Comparison of ENCODE assay signal across 25 cellular contexts in genomic region chr6:89067796-89068195, GRCh38. TPM values are rescaled to one million over a fixed set of nuclear protein-coding genes. Genes with fewer than 3 reads are reported as not detected.
DNase-seq lines count a peak whose midpoint lies in the region; ATAC-seq and TF ChIP-seq lines count a peak whose summit lies in the region.
"Had no signal": no experiment of that assay in that cellular context is flagged by ENCODE, and none has a peak within 500 bp of the region (broad histone marks: within the 10 kb centered on the region; RNA-seq: fewer than 3 reads in every experiment).

No MANE protein-coding gene starts in this region.

- ATAC-seq in body of pancreas (peak; percentile 98), right lobe of liver (peak; percentile 24 to 70 (median 44))
- ATAC-seq in activated T-cell treated with anti-CD3 and anti-CD28 coated beads, Interleukin-2, amount 50 U/mL, for 4 hours: no peak
- ATAC-seq: naive thymus-derived CD4-positive, alpha-beta T cell; psoas muscle had no signal

- peaks cover 2% of the 10 kb centered on the region for H3K4me1 Mint-ChIP-seq in activated T-cell treated with anti-CD3 and anti-CD28 coated beads, Interleukin-2, amount 50 U/mL, for 4 hours (ENCODE audit: low read depth)
- H3K4me1 Mint-ChIP-seq: activated CD4-positive, alpha-beta memory T cell treated with anti-CD3 and anti-CD28 coated beads, Interleukin-2, amount 10 ng/mL, durations not matched to agents 7 days and 5 days had no signal

- no peak overlapping the region for H3K4me3 Mint-ChIP-seq in activated T-cell treated with anti-CD3 and anti-CD28 coated beads, Interleukin-2, amount 50 U/mL, for 4 hours
- H3K4me3 Mint-ChIP-seq: activated CD4-positive, alpha-beta memory T cell treated with anti-CD3 and anti-CD28 coated beads, Interleukin-2, amount 10 ng/mL, durations not matched to agents 7 days and 5 days; activated naive CD8-positive, alpha-beta T cell; H9; naive thymus-derived CD4-positive, alpha-beta T cell had no signal

- no peak overlapping the region for H3K4me2 ChIP-seq in GM23248 (ENCODE audit: unreplicated experiment)
- H3K4me2 ChIP-seq: BLaER1 had no signal

- TF ChIP-seq CTCF in LNCaP clone FGC (IDR thresholded peaks at IDR 0.05; ENCODE audit: control insufficient read depth, extremely low read depth, insufficient read depth): no peak
- TF ChIP-seq CTCF in body of pancreas (IDR thresholded peaks at IDR 0.05): no peak
- TF ChIP-seq CTCF in right lobe of liver (IDR thresholded peaks at IDR 0.05): no peak
- no peak for TF ChIP-seq CTCF in tibial artery (IDR thresholded peaks at IDR 0.05)

- H3K9me3 ChIP-seq in GM23248 (ENCODE audit: low read depth) (no peaks in the 10 kb centered on the region), body of pancreas (no peaks in the 10 kb centered on the region), right lobe of liver (no peaks in the 10 kb centered on the region), tibial artery (no peaks in the 10 kb centered on the region)
- H3K9me3 ChIP-seq: thyroid gland had no signal

- DNase-seq in GM23248 (peak; percentile 50), LNCaP clone FGC (ENCODE audit: low read depth) (peak; percentile 37), body of pancreas (peak in 3 of 4 donors; percentile 34 to 68 (median 58)), right lobe of liver (no peak), Ammon's horn (ENCODE audit: low spot score) (no peak), tibial artery (no peak)
- no peak for DNase-seq in activated T-cell treated with anti-CD3 and anti-CD28 coated beads, Interleukin-2, amount 50 U/mL, for 4 hours
- DNase-seq: activated CD4-positive, alpha-beta memory T cell treated with anti-CD3 and anti-CD28 coated beads, Interleukin-2, amount 10 ng/mL, durations not matched to agents 7 days and 5 days; activated effector memory CD4-positive, alpha-beta T cell treated with Interleukin-2 at 50 U/mL for 16 hours; DMS153; effector CD8-positive, alpha-beta T cell; erythroblast; H9; IMR-90; islet precursor cell; midbrain; naive thymus-derived CD4-positive, alpha-beta T cell; NCI-H1105; NCI-H187; NCI-H510A; psoas muscle; stimulated activated CD4-positive, alpha-beta T cell treated with anti-CD3 and anti-CD28 coated beads, Interleukin-4, amount 100 ng/mL, for 24 hours; thyroid gland had no signal

- intact Hi-C loops in body of pancreas (cut with DNase I) (no loop called here), right lobe of liver (cut with DNase I) (no loop called here), tibial artery (cut with DNase I; ENCODE audit: low total_unique reads) (no loop called here)

- H3K4me1 ChIP-seq in GM23248 (ENCODE audit: insufficient read depth): no peaks in the 10 kb centered on the region
- H3K4me1 ChIP-seq in body of pancreas: peaks cover 24% of the 10 kb centered on the region
- H3K4me1 ChIP-seq in right lobe of liver: peaks cover 0 to 34% (median 3%) of the 10 kb centered on the region in 4 donors
- no peaks in the 10 kb centered on the region for H3K4me1 ChIP-seq in tibial artery
- H3K4me1 ChIP-seq: BLaER1, psoas muscle, thyroid gland had no signal

- H3K4me3 ChIP-seq in GM23248 (no peak overlapping the region), LNCaP clone FGC (ENCODE audit: low read depth, low read length) (no peak overlapping the region), body of pancreas (no peak overlapping the region), right lobe of liver (no peak overlapping the region), tibial artery (no peak overlapping the region)
- H3K4me3 ChIP-seq: BLaER1, psoas muscle, thyroid gland had no signal

- H4K20me1 ChIP-seq in GM23248 (ENCODE audit: insufficient read depth): no peaks in the 10 kb centered on the region
- H4K20me1 ChIP-seq: BLaER1 had no signal

- no peak overlapping the region for H3K9ac ChIP-seq in GM23248
- H3K9ac ChIP-seq: BLaER1 had no signal

- in situ Hi-C loops in GM23248 (cut with MboI): no loop called here

- H3K9me2 ChIP-seq in GM23248 (ENCODE audit: insufficient read depth): no peaks in the 10 kb centered on the region

- H3K79me2 ChIP-seq in GM23248 (ENCODE audit: insufficient read depth): no peaks in the 10 kb centered on the region

- no peaks in the 10 kb centered on the region for H3K36me3 Mint-ChIP-seq in activated T-cell treated with anti-CD3 and anti-CD28 coated beads, Interleukin-2, amount 50 U/mL, for 4 hours (ENCODE audit: insufficient read depth)
- H3K36me3 Mint-ChIP-seq: activated naive CD8-positive, alpha-beta T cell; naive thymus-derived CD4-positive, alpha-beta T cell had no signal

- no peak overlapping the region for H2AFZ ChIP-seq in GM23248

- H3K9me3 Mint-ChIP-seq in activated T-cell treated with anti-CD3 and anti-CD28 coated beads, Interleukin-2, amount 50 U/mL, for 4 hours: no peaks in the 10 kb centered on the region
- H3K9me3 Mint-ChIP-seq: activated CD4-positive, alpha-beta memory T cell treated with anti-CD3 and anti-CD28 coated beads, Interleukin-2, amount 10 ng/mL, durations not matched to agents 7 days and 5 days had no signal

- no peaks in the 10 kb centered on the region; the same call in 1 of the 2 replicates for H3K27me3 ChIP-seq in GM23248 (replicated peaks; ENCODE audit: insufficient read depth)
- no peaks in the 10 kb centered on the region for H3K27me3 ChIP-seq in body of pancreas
- no peaks in the 10 kb centered on the region for H3K27me3 ChIP-seq in right lobe of liver
- no peaks in the 10 kb centered on the region for H3K27me3 ChIP-seq in tibial artery
- H3K27me3 ChIP-seq: BLaER1, thyroid gland had no signal

- no peak overlapping the region for H3K27ac ChIP-seq in GM23248
- peak overlapping the region in 3 of 4 donors; percentile 35 to 61 (median 57) for H3K27ac ChIP-seq in body of pancreas
- peak overlapping the region in 1 of 3 donors; percentile 39 for H3K27ac ChIP-seq in right lobe of liver
- no peak overlapping the region for H3K27ac ChIP-seq in tibial artery
- H3K27ac ChIP-seq: BLaER1, psoas muscle, thyroid gland had no signal

- peaks cover 12% of the 10 kb centered on the region for H3K27me3 Mint-ChIP-seq in activated T-cell treated with anti-CD3 and anti-CD28 coated beads, Interleukin-2, amount 50 U/mL, for 4 hours (ENCODE audit: low read depth)

- no peaks in the 10 kb centered on the region for H3F3A ChIP-seq in GM23248 (ENCODE audit: insufficient read depth)

- TF ChIP-seq POLR2A in body of pancreas (IDR thresholded peaks at IDR 0.05): no peak
- no peak for TF ChIP-seq POLR2A in right lobe of liver (IDR thresholded peaks at IDR 0.05)

- no peaks in the 10 kb centered on the region for H3K36me3 ChIP-seq in GM23248 (ENCODE audit: low read depth)
- H3K36me3 ChIP-seq in body of pancreas (replicated peaks in 1 of 2; ENCODE audit: insufficient read depth in 1 of 2, low read depth in 2 of 2): no peaks in the 10 kb centered on the region
- no peaks in the 10 kb centered on the region for H3K36me3 ChIP-seq in right lobe of liver
- H3K36me3 ChIP-seq in tibial artery: no peaks in the 10 kb centered on the region
- H3K36me3 ChIP-seq: BLaER1, thyroid gland had no signal

RNA-seq across cellular contexts. Expression of gene PNRC1, which starts 12.8 kb away (rescaled TPM):
- total RNA-seq in GM23248 (2014; rRNA removed; shearing (Covaris generic)): 51.3 and 57.9 TPM in 2 replicates
- polyA plus RNA-seq in GM23248 (2016; fragmentation: Nextera tagmentation; extraction: Ambion mirVana): 102 and 103 TPM in 2 replicates
- total RNA-seq in body of pancreas (100 to 1,000 TPM; 133 to 179 TPM), right lobe of liver (100 to 1,000 TPM in 3 of 6 experiments, 10 to 100 TPM in 3; 55.4 to 182 (median 105) TPM)
- total RNA-seq in activated T-cell treated with anti-CD3 and anti-CD28 coated beads, Interleukin-2, amount 50 U/mL, for 4 hours: 10 to 100 TPM; 42.8 to 54.1 (median 48.3) TPM

RNA-seq across cellular contexts. Expression of gene SRSF12, which starts 50.1 kb away (rescaled TPM):
- under 0.01 and 0.65 TPM in 2 replicates for total RNA-seq in GM23248 (2014; rRNA removed; shearing (Covaris generic))
- 0.59 and 0.60 TPM in 2 replicates for polyA plus RNA-seq in GM23248 (2016; fragmentation: Nextera tagmentation; extraction: Ambion mirVana)
- total RNA-seq in body of pancreas (under 1 TPM; 0.52 to 0.99 TPM), right lobe of liver (under 1 TPM in 4 of 6 experiments, not detected in 2; 0.22 to 0.78 (median 0.40) TPM)
- total RNA-seq in activated T-cell treated with anti-CD3 and anti-CD28 coated beads, Interleukin-2, amount 50 U/mL, for 4 hours: 1 to 10 TPM in 1 of 3 donors, under 1 TPM in 2; 0.11 to 1.3 (median 0.30) TPM
- total RNA-seq: activated CD4-positive, alpha-beta memory T cell treated with anti-CD3 and anti-CD28 coated beads, Interleukin-2, amount 10 ng/mL, durations not matched to agents 7 days and 5 days had no signal

Comparison
In these comparisons a context has a peak if more than half of its experiments do, and no peak if none do; other contexts are left out.
1. DNase-seq: peak in GM23248 (single experiment), LNCaP clone FGC (single experiment) and body of pancreas (3 of 4); none in right lobe of liver (0 of 3), Ammon's horn (single experiment), tibial artery (0 of 2) and activated T-cell treated with anti-CD3 and anti-CD28 coated beads, Interleukin-2, amount 50 U/mL, for 4 hours (single experiment).
2. H3K27ac ChIP-seq: peak in body of pancreas (3 of 4); none in GM23248 (single experiment) and tibial artery (0 of 2).
3. ATAC-seq: peak in body of pancreas (single experiment) and right lobe of liver (4 of 4); none in activated T-cell treated with anti-CD3 and anti-CD28 coated beads, Interleukin-2, amount 50 U/mL, for 4 hours (0 of 2).